8 cellular contexts compared by ENCODE assay signal in the genomic region with DNA sequence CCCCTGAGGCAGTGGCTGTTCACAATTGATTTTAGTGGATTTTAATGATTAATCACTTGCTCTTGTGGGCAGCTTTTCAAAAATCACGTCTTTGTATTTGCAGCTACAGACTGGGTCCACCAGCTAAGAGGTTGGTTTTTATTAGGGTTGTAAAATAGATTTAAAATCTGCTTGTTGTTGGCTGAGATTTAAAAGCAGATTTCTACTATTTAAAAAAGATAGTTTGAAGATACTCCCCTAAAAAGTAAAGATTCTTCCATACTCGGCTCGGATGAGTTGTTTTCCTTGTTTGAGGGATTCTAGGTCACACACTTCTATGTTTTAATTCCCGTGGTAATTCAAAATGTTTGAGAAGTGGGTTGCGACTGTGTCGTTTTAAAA. TPM values are rescaled to one million over a fixed set of nuclear protein-coding genes. Genes with fewer than 3 reads are reported as not detected.
DNase-seq lines count a peak whose midpoint lies in the region; ATAC-seq and TF ChIP-seq lines count a peak whose summit lies in the region.

No MANE protein-coding gene starts in this region.

- POLR2A ChIA-PET in naive thymus-derived CD8-positive, alpha-beta T cell (lab: Charles Lee), result interaction anchor here (0.6 to 3.9 kb wide), 16 partner anchors 8 to 548 kb away, joined by 3 to 42 read pairs (median 4); a partner anchor contains a TSS

- peaks cover 33% of the 10 kb centered on the region for H3K4me1 Mint-ChIP-seq in dendritic cell treated with granulocyte-macrophage colony-stimulating factor and Interleukin-4, amounts not matched to agents 40 ng/mL and 50 ng/mL, for 4 days (ENCODE audit: low read depth)
- peaks cover 20 to 57% (median 47%) of the 10 kb centered on the region in 4 donors for H3K4me1 Mint-ChIP-seq in naive thymus-derived CD8-positive, alpha-beta T cell

- H3K27me3 ChIP-seq in Karpas-422 (ENCODE audit: low read length), result no peaks in the 10 kb centered on the region

- no peaks in the 10 kb centered on the region for H3K9me2 ChIP-seq in Karpas-422 (replicated peaks; ENCODE audit: insufficient read depth, low read length)

- H3K4me3 Mint-ChIP-seq in dendritic cell treated with granulocyte-macrophage colony-stimulating factor and Interleukin-4, amounts not matched to agents 40 ng/mL and 50 ng/mL, for 4 days, result peak overlapping the region; percentile 93
- peak overlapping the region; percentile 91 to 97 (median 95) for H3K4me3 Mint-ChIP-seq in naive thymus-derived CD8-positive, alpha-beta T cell

- no peak for DNase-seq in AG09309 (ENCODE audit: low read depth)
- DNase-seq in Karpas-422, result no peak
- no peak for DNase-seq in naive thymus-derived CD8-positive, alpha-beta T cell
- DNase-seq in MV-4-11 (lab: John Stamatoyannopoulos, UW), result no peak
- no peak for DNase-seq in mesenteric fat pad (ENCODE audit: low spot score)
- DNase-seq in LoVo (ENCODE audit: low spot score), result no peak
- no peak for DNase-seq in D341Med (ENCODE audit: low spot score)

- intact Hi-C loops in dendritic cell treated with granulocyte-macrophage colony-stimulating factor and Interleukin-4, amounts not matched to agents 40 ng/mL and 50 ng/mL, for 4 days (cut with micrococcal nuclease), result loop anchor here (2.0 to 5.0 kb wide), 2 partner anchors 62 to 130 kb away; no protein-coding TSS in a partner anchor

- peaks cover 8% of the 10 kb centered on the region for H3K36me3 Mint-ChIP-seq in dendritic cell treated with granulocyte-macrophage colony-stimulating factor and Interleukin-4, amounts not matched to agents 40 ng/mL and 50 ng/mL, for 4 days (ENCODE audit: low read depth)
- H3K36me3 Mint-ChIP-seq in naive thymus-derived CD8-positive, alpha-beta T cell, result peaks cover 0 to 3% (median 2%) of the 10 kb centered on the region in 3 donors

- no peak for TF ChIP-seq CTCF in AG09309 (IDR thresholded peaks at IDR 0.05; ENCODE audit: control insufficient read depth, insufficient read depth, low read depth, low read length, missing control alignments)

- no peaks in the 10 kb centered on the region for H3K27me3 Mint-ChIP-seq in dendritic cell treated with granulocyte-macrophage colony-stimulating factor and Interleukin-4, amounts not matched to agents 40 ng/mL and 50 ng/mL, for 4 days
- H3K27me3 Mint-ChIP-seq in naive thymus-derived CD8-positive, alpha-beta T cell, result peaks cover 0 to 1% (median 0%) of the 10 kb centered on the region in 5 donors

- peak overlapping the region; percentile 81 for H3K9ac ChIP-seq in Karpas-422 (ENCODE audit: low read length)

- H3K36me3 ChIP-seq in Karpas-422 (ENCODE audit: insufficient read depth, low read length), result no peaks in the 10 kb centered on the region

- H3K4me1 ChIP-seq in Karpas-422 (ENCODE audit: low read length), result peaks cover 23% of the 10 kb centered on the region

- peak overlapping the region; percentile 95 for H3K27ac Mint-ChIP-seq in dendritic cell treated with granulocyte-macrophage colony-stimulating factor and Interleukin-4, amounts not matched to agents 40 ng/mL and 50 ng/mL, for 4 days
- H3K27ac Mint-ChIP-seq in naive thymus-derived CD8-positive, alpha-beta T cell, result peak overlapping the region; percentile 87 to 99 (median 98)

- H3K9me3 Mint-ChIP-seq in dendritic cell treated with granulocyte-macrophage colony-stimulating factor and Interleukin-4, amounts not matched to agents 40 ng/mL and 50 ng/mL, for 4 days, result no peaks in the 10 kb centered on the region
- H3K9me3 Mint-ChIP-seq in naive thymus-derived CD8-positive, alpha-beta T cell, result no peaks in the 10 kb centered on the region

- ATAC-seq in naive thymus-derived CD8-positive, alpha-beta T cell, result no peak

- H3K27ac ChIP-seq in Karpas-422 (ENCODE audit: low read length), result peak overlapping the region; percentile 85

- no peaks in the 10 kb centered on the region for H4K20me1 ChIP-seq in Karpas-422 (ENCODE audit: insufficient read depth, low read depth, low read length)

- peak overlapping the region; percentile 97 for H3K4me3 ChIP-seq in AG09309 (ENCODE audit: control insufficient read depth, low read depth, low read length)
- H3K4me3 ChIP-seq in Karpas-422 (ENCODE audit: low read length), result peak overlapping the region; percentile 92

- no peaks in the 10 kb centered on the region for H3K9me3 ChIP-seq in Karpas-422 (ENCODE audit: low read length)

- H3K79me2 ChIP-seq in Karpas-422 (ENCODE audit: low read length), result peaks cover 44% of the 10 kb centered on the region

- H3K4me2 ChIP-seq in Karpas-422 (ENCODE audit: low read depth, low read length, poor library complexity, severe bottlenecking), result peak overlapping the region; percentile 98

- H2AFZ ChIP-seq in Karpas-422 (ENCODE audit: low read length), result peak overlapping the region; percentile 41

RNA-seq across cellular contexts. Expression of a gene that starts 1.7 kb away (rescaled TPM):
- total RNA-seq in Karpas-422 (2014; rRNA removed; shearing (Covaris generic); ENCODE audit: low replicate concordance), result 92.6 and 109 TPM in 2 replicates
- 100 to 1,000 TPM; 107 to 114 TPM for total RNA-seq in naive thymus-derived CD8-positive, alpha-beta T cell
- 10 to 100 TPM; 42.4 to 46.3 (median 44.2) TPM for polyA plus RNA-seq in naive thymus-derived CD8-positive, alpha-beta T cell
- total RNA-seq in mesenteric fat pad, result 28.9 TPM
